1 cellular context compared by ENCODE assay signal in the genomic region with DNA sequence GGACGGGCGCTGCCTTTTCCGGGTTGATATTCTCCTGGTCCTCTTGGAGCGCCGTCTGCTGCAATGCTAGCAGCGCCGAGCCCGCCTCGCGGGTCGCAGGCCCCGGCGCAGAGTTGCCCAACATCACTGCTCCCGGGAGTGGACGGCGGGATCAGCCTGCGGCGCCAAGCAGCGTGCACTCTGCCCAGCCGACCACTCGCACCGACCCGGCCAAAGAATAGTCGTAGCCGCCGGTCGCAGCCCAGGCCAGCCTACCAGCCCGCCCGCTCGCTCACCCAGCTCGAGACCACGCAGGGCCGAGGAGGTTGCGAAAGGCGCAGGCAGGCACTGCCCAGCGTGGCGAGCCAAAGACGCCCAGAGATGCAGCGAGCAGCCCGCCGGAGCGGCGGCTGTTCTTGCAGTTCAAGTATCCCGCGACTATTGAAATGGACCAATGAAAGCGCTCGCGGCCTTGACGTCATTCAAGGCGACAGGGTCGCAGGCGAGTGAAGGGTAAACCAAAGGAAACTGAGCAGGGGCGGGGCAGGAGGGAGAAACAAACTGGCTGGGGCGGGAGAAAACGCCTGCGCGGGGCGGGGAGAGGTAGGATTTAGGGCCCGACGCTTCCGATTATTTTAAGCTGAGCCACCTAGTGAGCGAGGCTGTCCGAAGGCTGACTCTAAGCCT.
TF ChIP-seq lines count a peak whose summit lies in the region.

A gene (minus strand): TSS at position 379 of the 666 bp plus-strand sequence. CDS start 255 bp downstream, at position 124.

TF ChIP-seq in HEK293, 187 proteins besides CTCF, POLR2A, EP300 and RAD21 (continued from another document and continues in another):
- TF ChIP-seq, protein P1, sequence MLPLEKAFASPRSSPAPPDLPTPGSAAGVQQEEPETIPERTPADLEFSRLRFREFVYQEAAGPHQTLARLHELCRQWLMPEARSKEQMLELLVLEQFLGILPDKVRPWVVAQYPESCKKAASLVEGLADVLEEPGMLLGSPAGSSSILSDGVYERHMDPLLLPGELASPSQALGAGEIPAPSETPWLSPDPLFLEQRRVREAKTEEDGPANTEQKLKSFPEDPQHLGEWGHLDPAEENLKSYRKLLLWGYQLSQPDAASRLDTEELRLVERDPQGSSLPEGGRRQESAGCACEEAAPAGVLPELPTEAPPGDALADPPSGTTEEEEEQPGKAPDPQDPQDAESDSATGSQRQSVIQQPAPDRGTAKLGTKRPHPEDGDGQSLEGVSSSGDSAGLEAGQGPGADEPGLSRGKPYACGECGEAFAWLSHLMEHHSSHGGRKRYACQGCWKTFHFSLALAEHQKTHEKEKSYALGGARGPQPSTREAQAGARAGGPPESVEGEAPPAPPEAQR (tag by site-specific recombination; IDR thresholded peaks at IDR 0.05) = no peak
- TF ChIP-seq, protein P2, sequence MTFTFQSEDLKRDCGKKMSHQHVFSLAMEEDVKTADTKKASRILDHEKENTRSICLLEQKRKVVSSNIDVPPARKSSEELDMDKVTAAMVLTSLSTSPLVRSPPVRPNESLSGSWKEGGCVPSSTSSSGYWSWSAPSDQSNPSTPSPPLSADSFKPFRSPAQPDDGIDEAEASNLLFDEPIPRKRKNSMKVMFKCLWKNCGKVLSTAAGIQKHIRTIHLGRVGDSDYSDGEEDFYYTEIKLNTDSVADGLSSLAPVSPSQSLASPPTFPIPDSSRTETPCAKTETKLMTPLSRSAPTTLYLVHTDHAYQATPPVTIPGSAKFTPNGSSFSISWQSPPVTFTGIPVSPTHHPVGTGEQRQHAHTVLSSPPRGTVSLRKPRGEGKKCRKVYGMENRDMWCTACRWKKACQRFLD (tag by site-specific recombination; IDR thresholded peaks at IDR 0.05) = no peak
- TF ChIP-seq YY1 (tag by site-specific recombination; IDR thresholded peaks at IDR 0.05) (no peak), RBAK (tag by site-specific recombination; IDR thresholded peaks at IDR 0.05) (no peak), ZNF112 (tag by site-specific recombination; IDR thresholded peaks at IDR 0.05) (no peak), ZNF658 (tag by site-specific recombination; IDR thresholded peaks at IDR 0.05) (no peak), ZNF654 (tag by site-specific recombination; IDR thresholded peaks at IDR 0.05; ENCODE audit: low read depth) (no peak), ZFHX2 (tag by site-specific recombination; conservative IDR thresholded peaks at IDR 0.05) (no peak), ZNF777 (tag by site-specific recombination; IDR thresholded peaks at IDR 0.05; ENCODE audit: borderline replicate concordance) (peak; percentile 81; the same call in 1 of the 2 replicates), SCRT2 (tag by site-specific recombination; IDR thresholded peaks at IDR 0.05) (no peak), ZNF830 (tag by site-specific recombination; IDR thresholded peaks at IDR 0.05; ENCODE audit: low read depth) (no peak), ZSCAN30 (tag by site-specific recombination; IDR thresholded peaks at IDR 0.05) (0 out of 2 replicates have a peak, but pooled peaks have one; percentile 11), ZNF707 (tag by site-specific recombination; IDR thresholded peaks at IDR 0.05) (no peak), ZNF571 (tag by site-specific recombination; IDR thresholded peaks at IDR 0.05) (no peak), IKZF3 (tag by site-specific recombination; IDR thresholded peaks at IDR 0.05) (no peak), PRDM1 (tag by site-specific recombination; IDR thresholded peaks at IDR 0.05) (peak; percentile 49; the same call in 1 of the 2 replicates), KLF16 (tag by site-specific recombination; IDR thresholded peaks at IDR 0.05) (peak; percentile 13; the same call in 1 of the 2 replicates), KLF10 (tag by site-specific recombination; IDR thresholded peaks at IDR 0.05) (no peak), ZBTB48 (tag by site-specific recombination; IDR thresholded peaks at IDR 0.05) (no peak), SETDB1 (IDR thresholded peaks at IDR 0.05; ENCODE audit: insufficient read length, low read length) (no peak), ZNF426 (tag by site-specific recombination; IDR thresholded peaks at IDR 0.05) (no peak), ZNF23 (tag by site-specific recombination; IDR thresholded peaks at IDR 0.05; ENCODE audit: borderline replicate concordance) (no peak), ZNF292 (tag by site-specific recombination; IDR thresholded peaks at IDR 0.05; ENCODE audit: borderline replicate concordance, low read depth) (no peak), ZBTB1 (tag by site-specific recombination; IDR thresholded peaks at IDR 0.05) (no peak), ZNF621 (tag by site-specific recombination; IDR thresholded peaks at IDR 0.05) (no peak), ZNF629 (tag by site-specific recombination; IDR thresholded peaks at IDR 0.05) (peak; percentile 81), YY2 (tag by site-specific recombination; IDR thresholded peaks at IDR 0.05) (no peak), ZNF132 (tag by site-specific recombination; IDR thresholded peaks at IDR 0.05; ENCODE audit: borderline replicate concordance) (no peak), EGR2 (tag by site-specific recombination; IDR thresholded peaks at IDR 0.05; ENCODE audit: low read depth) (0 out of 2 replicates have a peak, but pooled peaks have one; percentile 15), BCL11B (tag by site-specific recombination; IDR thresholded peaks at IDR 0.05; ENCODE audit: low read depth) (no peak), ZNF549 (tag by site-specific recombination; IDR thresholded peaks at IDR 0.05) (no peak)
- TF ChIP-seq, protein P3, sequence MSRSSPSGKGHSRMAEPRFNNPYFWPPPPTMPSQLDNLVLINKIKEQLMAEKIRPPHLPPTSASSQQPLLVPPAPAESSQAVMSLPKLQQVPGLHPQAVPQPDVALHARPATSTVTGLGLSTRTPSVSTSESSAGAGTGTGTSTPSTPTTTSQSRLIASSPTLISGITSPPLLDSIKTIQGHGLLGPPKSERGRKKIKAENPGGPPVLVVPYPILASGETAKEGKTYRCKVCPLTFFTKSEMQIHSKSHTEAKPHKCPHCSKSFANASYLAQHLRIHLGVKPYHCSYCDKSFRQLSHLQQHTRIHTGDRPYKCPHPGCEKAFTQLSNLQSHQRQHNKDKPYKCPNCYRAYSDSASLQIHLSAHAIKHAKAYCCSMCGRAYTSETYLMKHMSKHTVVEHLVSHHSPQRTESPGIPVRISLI (tag by site-specific recombination; IDR thresholded peaks at IDR 0.05) = no peak
- TF ChIP-seq, protein P4, sequence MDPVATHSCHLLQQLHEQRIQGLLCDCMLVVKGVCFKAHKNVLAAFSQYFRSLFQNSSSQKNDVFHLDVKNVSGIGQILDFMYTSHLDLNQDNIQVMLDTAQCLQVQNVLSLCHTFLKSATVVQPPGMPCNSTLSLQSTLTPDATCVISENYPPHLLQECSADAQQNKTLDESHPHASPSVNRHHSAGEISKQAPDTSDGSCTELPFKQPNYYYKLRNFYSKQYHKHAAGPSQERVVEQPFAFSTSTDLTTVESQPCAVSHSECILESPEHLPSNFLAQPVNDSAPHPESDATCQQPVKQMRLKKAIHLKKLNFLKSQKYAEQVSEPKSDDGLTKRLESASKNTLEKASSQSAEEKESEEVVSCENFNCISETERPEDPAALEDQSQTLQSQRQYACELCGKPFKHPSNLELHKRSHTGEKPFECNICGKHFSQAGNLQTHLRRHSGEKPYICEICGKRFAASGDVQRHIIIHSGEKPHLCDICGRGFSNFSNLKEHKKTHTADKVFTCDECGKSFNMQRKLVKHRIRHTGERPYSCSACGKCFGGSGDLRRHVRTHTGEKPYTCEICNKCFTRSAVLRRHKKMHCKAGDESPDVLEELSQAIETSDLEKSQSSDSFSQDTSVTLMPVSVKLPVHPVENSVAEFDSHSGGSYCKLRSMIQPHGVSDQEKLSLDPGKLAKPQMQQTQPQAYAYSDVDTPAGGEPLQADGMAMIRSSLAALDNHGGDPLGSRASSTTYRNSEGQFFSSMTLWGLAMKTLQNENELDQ (tag by site-specific recombination; IDR thresholded peaks at IDR 0.05; ENCODE audit: low read depth) = no peak
- TF ChIP-seq, protein P5, sequence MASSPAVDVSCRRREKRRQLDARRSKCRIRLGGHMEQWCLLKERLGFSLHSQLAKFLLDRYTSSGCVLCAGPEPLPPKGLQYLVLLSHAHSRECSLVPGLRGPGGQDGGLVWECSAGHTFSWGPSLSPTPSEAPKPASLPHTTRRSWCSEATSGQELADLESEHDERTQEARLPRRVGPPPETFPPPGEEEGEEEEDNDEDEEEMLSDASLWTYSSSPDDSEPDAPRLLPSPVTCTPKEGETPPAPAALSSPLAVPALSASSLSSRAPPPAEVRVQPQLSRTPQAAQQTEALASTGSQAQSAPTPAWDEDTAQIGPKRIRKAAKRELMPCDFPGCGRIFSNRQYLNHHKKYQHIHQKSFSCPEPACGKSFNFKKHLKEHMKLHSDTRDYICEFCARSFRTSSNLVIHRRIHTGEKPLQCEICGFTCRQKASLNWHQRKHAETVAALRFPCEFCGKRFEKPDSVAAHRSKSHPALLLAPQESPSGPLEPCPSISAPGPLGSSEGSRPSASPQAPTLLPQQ (tag by site-specific recombination; IDR thresholded peaks at IDR 0.05) = peak; percentile 24; the same call in 1 of the 2 replicates
- TF ChIP-seq, protein P6, sequence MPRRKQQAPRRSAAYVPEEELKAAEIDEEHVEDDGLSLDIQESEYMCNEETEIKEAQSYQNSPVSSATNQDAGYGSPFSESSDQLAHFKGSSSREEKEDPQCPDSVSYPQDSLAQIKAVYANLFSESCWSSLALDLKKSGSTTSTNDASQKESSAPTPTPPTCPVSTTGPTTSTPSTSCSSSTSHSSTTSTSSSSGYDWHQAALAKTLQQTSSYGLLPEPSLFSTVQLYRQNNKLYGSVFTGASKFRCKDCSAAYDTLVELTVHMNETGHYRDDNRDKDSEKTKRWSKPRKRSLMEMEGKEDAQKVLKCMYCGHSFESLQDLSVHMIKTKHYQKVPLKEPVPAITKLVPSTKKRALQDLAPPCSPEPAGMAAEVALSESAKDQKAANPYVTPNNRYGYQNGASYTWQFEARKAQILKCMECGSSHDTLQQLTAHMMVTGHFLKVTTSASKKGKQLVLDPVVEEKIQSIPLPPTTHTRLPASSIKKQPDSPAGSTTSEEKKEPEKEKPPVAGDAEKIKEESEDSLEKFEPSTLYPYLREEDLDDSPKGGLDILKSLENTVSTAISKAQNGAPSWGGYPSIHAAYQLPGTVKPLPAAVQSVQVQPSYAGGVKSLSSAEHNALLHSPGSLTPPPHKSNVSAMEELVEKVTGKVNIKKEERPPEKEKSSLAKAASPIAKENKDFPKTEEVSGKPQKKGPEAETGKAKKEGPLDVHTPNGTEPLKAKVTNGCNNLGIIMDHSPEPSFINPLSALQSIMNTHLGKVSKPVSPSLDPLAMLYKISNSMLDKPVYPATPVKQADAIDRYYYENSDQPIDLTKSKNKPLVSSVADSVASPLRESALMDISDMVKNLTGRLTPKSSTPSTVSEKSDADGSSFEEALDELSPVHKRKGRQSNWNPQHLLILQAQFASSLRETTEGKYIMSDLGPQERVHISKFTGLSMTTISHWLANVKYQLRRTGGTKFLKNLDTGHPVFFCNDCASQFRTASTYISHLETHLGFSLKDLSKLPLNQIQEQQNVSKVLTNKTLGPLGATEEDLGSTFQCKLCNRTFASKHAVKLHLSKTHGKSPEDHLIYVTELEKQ (tag by site-specific recombination; IDR thresholded peaks at IDR 0.05; ENCODE audit: borderline replicate concordance) = no peak
- TF ChIP-seq, protein P7, sequence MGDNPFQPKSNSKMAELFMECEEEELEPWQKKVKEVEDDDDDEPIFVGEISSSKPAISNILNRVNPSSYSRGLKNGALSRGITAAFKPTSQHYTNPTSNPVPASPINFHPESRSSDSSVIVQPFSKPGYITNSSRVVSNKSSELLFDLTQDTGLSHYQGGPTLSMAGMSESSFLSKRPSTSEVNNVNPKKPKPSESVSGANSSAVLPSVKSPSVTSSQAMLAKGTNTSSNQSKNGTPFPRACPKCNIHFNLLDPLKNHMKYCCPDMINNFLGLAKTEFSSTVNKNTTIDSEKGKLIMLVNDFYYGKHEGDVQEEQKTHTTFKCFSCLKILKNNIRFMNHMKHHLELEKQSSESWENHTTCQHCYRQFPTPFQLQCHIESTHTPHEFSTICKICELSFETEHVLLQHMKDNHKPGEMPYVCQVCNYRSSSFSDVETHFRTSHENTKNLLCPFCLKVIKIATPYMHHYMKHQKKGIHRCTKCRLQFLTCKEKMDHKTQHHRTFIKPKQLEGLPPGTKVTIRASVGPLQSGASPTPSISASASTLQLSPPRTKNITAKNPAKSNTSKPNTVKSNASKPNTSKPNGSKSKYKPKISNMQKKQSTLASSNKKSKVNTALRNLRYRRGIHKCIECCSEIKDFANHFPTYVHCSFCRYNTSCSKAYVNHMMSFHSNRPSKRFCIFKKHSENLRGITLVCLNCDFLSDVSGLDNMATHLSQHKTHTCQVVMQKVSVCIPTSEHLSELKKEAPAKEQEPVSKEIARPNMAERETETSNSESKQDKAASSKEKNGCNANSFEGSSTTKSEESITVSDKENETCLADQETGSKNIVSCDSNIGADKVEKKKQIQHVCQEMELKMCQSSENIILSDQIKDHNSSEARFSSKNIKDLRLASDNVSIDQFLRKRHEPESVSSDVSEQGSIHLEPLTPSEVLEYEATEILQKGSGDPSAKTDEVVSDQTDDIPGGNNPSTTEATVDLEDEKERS (tag by site-specific recombination; IDR thresholded peaks at IDR 0.05) = no peak
- TF ChIP-seq, protein P8, sequence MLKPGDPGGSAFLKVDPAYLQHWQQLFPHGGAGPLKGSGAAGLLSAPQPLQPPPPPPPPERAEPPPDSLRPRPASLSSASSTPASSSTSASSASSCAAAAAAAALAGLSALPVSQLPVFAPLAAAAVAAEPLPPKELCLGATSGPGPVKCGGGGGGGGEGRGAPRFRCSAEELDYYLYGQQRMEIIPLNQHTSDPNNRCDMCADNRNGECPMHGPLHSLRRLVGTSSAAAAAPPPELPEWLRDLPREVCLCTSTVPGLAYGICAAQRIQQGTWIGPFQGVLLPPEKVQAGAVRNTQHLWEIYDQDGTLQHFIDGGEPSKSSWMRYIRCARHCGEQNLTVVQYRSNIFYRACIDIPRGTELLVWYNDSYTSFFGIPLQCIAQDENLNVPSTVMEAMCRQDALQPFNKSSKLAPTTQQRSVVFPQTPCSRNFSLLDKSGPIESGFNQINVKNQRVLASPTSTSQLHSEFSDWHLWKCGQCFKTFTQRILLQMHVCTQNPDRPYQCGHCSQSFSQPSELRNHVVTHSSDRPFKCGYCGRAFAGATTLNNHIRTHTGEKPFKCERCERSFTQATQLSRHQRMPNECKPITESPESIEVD (tag by site-specific recombination; IDR thresholded peaks at IDR 0.05) = no peak
- TF ChIP-seq, protein P9, sequence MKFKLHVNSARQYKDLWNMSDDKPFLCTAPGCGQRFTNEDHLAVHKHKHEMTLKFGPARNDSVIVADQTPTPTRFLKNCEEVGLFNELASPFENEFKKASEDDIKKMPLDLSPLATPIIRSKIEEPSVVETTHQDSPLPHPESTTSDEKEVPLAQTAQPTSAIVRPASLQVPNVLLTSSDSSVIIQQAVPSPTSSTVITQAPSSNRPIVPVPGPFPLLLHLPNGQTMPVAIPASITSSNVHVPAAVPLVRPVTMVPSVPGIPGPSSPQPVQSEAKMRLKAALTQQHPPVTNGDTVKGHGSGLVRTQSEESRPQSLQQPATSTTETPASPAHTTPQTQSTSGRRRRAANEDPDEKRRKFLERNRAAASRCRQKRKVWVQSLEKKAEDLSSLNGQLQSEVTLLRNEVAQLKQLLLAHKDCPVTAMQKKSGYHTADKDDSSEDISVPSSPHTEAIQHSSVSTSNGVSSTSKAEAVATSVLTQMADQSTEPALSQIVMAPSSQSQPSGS (tag by site-specific recombination; IDR thresholded peaks at IDR 0.05; ENCODE audit: low read depth) = peak; percentile 61
